9 cellular contexts compared by ENCODE assay signal in genomic region chr1:27436204-27437159, GRCh38. TPM values are rescaled to one million over a fixed set of nuclear protein-coding genes. Genes with fewer than 3 reads are reported as not detected.
A peak's percentile ranks its signal among the peaks of the same experiment; 100 is the strongest.
DNase-seq lines count a peak whose midpoint lies in the region; ATAC-seq lines count a peak whose summit lies in the region.
"Had no signal": no experiment of that assay in that cellular context is flagged by ENCODE, and none has a peak within 500 bp of the region (broad histone marks: within the 10 kb centered on the region; RNA-seq: fewer than 3 reads in every experiment).

No MANE protein-coding gene starts in this region.

- no peak for DNase-seq in activated CD8-positive, alpha-beta memory T cell treated with anti-CD3 and anti-CD28 coated beads, Interleukin-2, amount 10 ng/mL, durations not matched to agents 7 days and 5 days
- no peak for DNase-seq in activated CD8-positive, alpha-beta memory T cell treated with anti-CD3 and anti-CD28 coated beads, Interleukin-2, amount 50 U/mL, for 48 hours
- DNase-seq in RPMI8226 (peak; percentile 54), cerebellar cortex (ENCODE audit: low spot score) (no peak), NCI-H345 (lab: John Stamatoyannopoulos, UW) (no peak)
- peak in 1 of 3 donors; percentile 4 for DNase-seq in effector memory CD4-positive, alpha-beta T cell
- DNase-seq in naive thymus-derived CD4-positive, alpha-beta T cell = peak in 7 of 9 donors; percentile 37 to 55 (median 48)

- POLR2A ChIA-PET in naive thymus-derived CD4-positive, alpha-beta T cell (lab: Charles Lee) = interaction anchor here (0.6 to 3.1 kb wide), 12 partner anchors 8 to 282 kb away, joined by 3 to 10 read pairs (median 4); partner anchors contain the start of genes SLC9A1 and WASF2

- intact Hi-C loops in naive thymus-derived CD4-positive, alpha-beta T cell (cut with micrococcal nuclease) = loop anchor here (1.0 to 5.0 kb wide), 3 partner anchors 9 to 86 kb away; no protein-coding TSS in a partner anchor

- H3K9me3 ChIP-seq in effector memory CD4-positive, alpha-beta T cell (ENCODE audit: control insufficient read depth, low read length) = no peaks in the 10 kb centered on the region
- H3K9me3 ChIP-seq in naive thymus-derived CD4-positive, alpha-beta T cell (ENCODE audit: control insufficient read depth in 2 of 3, low read length in 3 of 3) = no peaks in the 10 kb centered on the region

- peaks cover 47% of the 10 kb centered on the region for H3K4me1 ChIP-seq in effector memory CD4-positive, alpha-beta T cell (ENCODE audit: control insufficient read depth, insufficient read depth, low read length, poor library complexity, severe bottlenecking)
- H3K4me1 ChIP-seq in naive thymus-derived CD4-positive, alpha-beta T cell (ENCODE audit: control insufficient read depth in 2 of 2, insufficient read depth in 2 of 2, low read length in 2 of 2) = peaks cover 53 to 75% of the 10 kb centered on the region in 2 donors

- H3K36me3 ChIP-seq in effector memory CD4-positive, alpha-beta T cell (ENCODE audit: control insufficient read depth, insufficient read depth, low read length) = no peaks in the 10 kb centered on the region
- H3K36me3 ChIP-seq in naive thymus-derived CD4-positive, alpha-beta T cell (ENCODE audit: control insufficient read depth in 2 of 3, insufficient read depth in 3 of 3, low read length in 3 of 3) = no peaks in the 10 kb centered on the region

- H3K4me3 Mint-ChIP-seq in activated CD8-positive, alpha-beta memory T cell treated with anti-CD3 and anti-CD28 coated beads, Interleukin-2, amount 10 ng/mL, durations not matched to agents 7 days and 5 days = peak overlapping the region; percentile 5
- H3K4me3 Mint-ChIP-seq in naive thymus-derived CD4-positive, alpha-beta T cell = peak overlapping the region; percentile 70 to 89 (median 79)

- peaks cover 1% of the 10 kb centered on the region for H3K36me3 Mint-ChIP-seq in activated CD8-positive, alpha-beta memory T cell treated with anti-CD3 and anti-CD28 coated beads, Interleukin-2, amount 10 ng/mL, durations not matched to agents 7 days and 5 days
- H3K36me3 Mint-ChIP-seq in naive thymus-derived CD4-positive, alpha-beta T cell = peaks cover 0 to 15% (median 13%) of the 10 kb centered on the region in 5 donors

- ATAC-seq in activated CD8-positive, alpha-beta memory T cell treated with anti-CD3 and anti-CD28 coated beads, Interleukin-2, amount 10 ng/mL, durations not matched to agents 7 days and 5 days = peak; percentile 91
- ATAC-seq in naive thymus-derived CD4-positive, alpha-beta T cell = peak; percentile 88
- no peak for ATAC-seq in HG03139 (IDR thresholded peaks at IDR 0.05; ENCODE audit: unreplicated experiment)

- CTCF ChIA-PET in activated CD8-positive, alpha-beta memory T cell treated with anti-CD3 and anti-CD28 coated beads, Interleukin-2, amount 10 ng/mL, durations not matched to agents 7 days and 5 days (lab: Charles Lee) = interaction anchor here (0.5 to 2.0 kb wide), 15 partner anchors 9 to 204 kb away, joined by 3 to 8 read pairs (median 4); partner anchors contain the start of gene AHDC1
- CTCF ChIA-PET in naive thymus-derived CD4-positive, alpha-beta T cell (lab: Charles Lee) = interaction anchor here (0.7 to 1.5 kb wide), 5 partner anchors 9 to 41 kb away, joined by 3 to 6 read pairs (median 3); no protein-coding TSS in a partner anchor

- no peaks in the 10 kb centered on the region for H3K9me3 Mint-ChIP-seq in activated CD8-positive, alpha-beta memory T cell treated with anti-CD3 and anti-CD28 coated beads, Interleukin-2, amount 10 ng/mL, durations not matched to agents 7 days and 5 days (ENCODE audit: low read depth)
- H3K9me3 Mint-ChIP-seq in naive thymus-derived CD4-positive, alpha-beta T cell = peaks cover 0 to 4% (median 0%) of the 10 kb centered on the region in 11 donors

- H3K27ac ChIP-seq in effector memory CD4-positive, alpha-beta T cell (ENCODE audit: insufficient read depth, low read length, poor library complexity, severe bottlenecking) = peak overlapping the region; percentile 51
- H3K27ac ChIP-seq in naive thymus-derived CD4-positive, alpha-beta T cell (ENCODE audit: low read depth, low read length) = peak overlapping the region; percentile 68

- no peaks in the 10 kb centered on the region for H3K27me3 ChIP-seq in effector memory CD4-positive, alpha-beta T cell (replicated peaks; ENCODE audit: control insufficient read depth, insufficient read depth, low read length, poor library complexity, severe bottlenecking)
- no peaks in the 10 kb centered on the region for H3K27me3 ChIP-seq in naive thymus-derived CD4-positive, alpha-beta T cell (ENCODE audit: control insufficient read depth in 2 of 2, insufficient read depth in 2 of 2, low read length in 2 of 2)

- no peaks in the 10 kb centered on the region for H3K27me3 Mint-ChIP-seq in activated CD8-positive, alpha-beta memory T cell treated with anti-CD3 and anti-CD28 coated beads, Interleukin-2, amount 10 ng/mL, durations not matched to agents 7 days and 5 days
- H3K27me3 Mint-ChIP-seq in naive thymus-derived CD4-positive, alpha-beta T cell = no peaks in the 10 kb centered on the region

- peak overlapping the region; percentile 11 for H3K4me3 ChIP-seq in effector memory CD4-positive, alpha-beta T cell (ENCODE audit: insufficient read depth, low read depth, low read length, poor library complexity, severe bottlenecking)
- peak overlapping the region; percentile 5 for H3K4me3 ChIP-seq in naive thymus-derived CD4-positive, alpha-beta T cell (ENCODE audit: low read length)

- H3K27ac Mint-ChIP-seq in activated CD8-positive, alpha-beta memory T cell treated with anti-CD3 and anti-CD28 coated beads, Interleukin-2, amount 10 ng/mL, durations not matched to agents 7 days and 5 days = peak overlapping the region; percentile 78
- peak overlapping the region; percentile 77 to 96 (median 91) for H3K27ac Mint-ChIP-seq in naive thymus-derived CD4-positive, alpha-beta T cell

- H3K4me1 Mint-ChIP-seq in activated CD8-positive, alpha-beta memory T cell treated with anti-CD3 and anti-CD28 coated beads, Interleukin-2, amount 10 ng/mL, durations not matched to agents 7 days and 5 days = peaks cover 49% of the 10 kb centered on the region
- H3K4me1 Mint-ChIP-seq in naive thymus-derived CD4-positive, alpha-beta T cell = peaks cover 53 to 87% (median 73%) of the 10 kb centered on the region in 7 donors

RNA-seq across cellular contexts. Expression of gene GPR3, which starts 44.1 kb away (rescaled TPM):
- under 1 TPM; 0.44 to 0.49 TPM for total RNA-seq in activated CD8-positive, alpha-beta memory T cell treated with anti-CD3 and anti-CD28 coated beads, Interleukin-2, amount 10 ng/mL, durations not matched to agents 7 days and 5 days
- total RNA-seq in naive thymus-derived CD4-positive, alpha-beta T cell = under 1 TPM in 3 of 5 experiments, not detected in 2; 0.24 to 0.93 (median 0.45) TPM
- polyA plus RNA-seq in naive thymus-derived CD4-positive, alpha-beta T cell = under 1 TPM; 0.09 to 0.13 TPM

RNA-seq across cellular contexts. Expression of gene CD164L2, which starts 53.3 kb away (rescaled TPM):
- total RNA-seq in activated CD8-positive, alpha-beta memory T cell treated with anti-CD3 and anti-CD28 coated beads, Interleukin-2, amount 10 ng/mL, durations not matched to agents 7 days and 5 days = not detected
- under 1 TPM in 1 of 5 experiments, not detected in 4; 0.24 TPM for total RNA-seq in naive thymus-derived CD4-positive, alpha-beta T cell
- not detected for polyA plus RNA-seq in naive thymus-derived CD4-positive, alpha-beta T cell
- total RNA-seq: dermis microvascular lymphatic vessel endothelial cell had no signal

RNA-seq across cellular contexts. Expression of gene WASF2, which starts 53.5 kb away (rescaled TPM):
- 100 to 1,000 TPM; 113 to 117 TPM for total RNA-seq in activated CD8-positive, alpha-beta memory T cell treated with anti-CD3 and anti-CD28 coated beads, Interleukin-2, amount 10 ng/mL, durations not matched to agents 7 days and 5 days
- 100 to 1,000 TPM; 136 to 177 (median 145) TPM for total RNA-seq in naive thymus-derived CD4-positive, alpha-beta T cell
- polyA plus RNA-seq in naive thymus-derived CD4-positive, alpha-beta T cell = 10 to 100 TPM; 78.4 to 85.0 TPM

Comparison
In these comparisons a context has a peak if more than half of its experiments do, and no peak if none do; other contexts are left out.
1. DNase-seq: peak in RPMI8226 (single experiment) and naive thymus-derived CD4-positive, alpha-beta T cell (7 of 9); none in activated CD8-positive, alpha-beta memory T cell treated with anti-CD3 and anti-CD28 coated beads, Interleukin-2, amount 10 ng/mL, durations not matched to agents 7 days and 5 days (single experiment), activated CD8-positive, alpha-beta memory T cell treated with anti-CD3 and anti-CD28 coated beads, Interleukin-2, amount 50 U/mL, for 48 hours (single experiment), cerebellar cortex (single experiment) and NCI-H345 (single experiment).